In genomic region chr4:72977936-72978485, GRCh38 we compare ENCODE assay signal across 18 cellular contexts.
"Had no signal": no experiment of that assay in that cellular context is flagged by ENCODE, and none has a peak within 500 bp of the region (broad histone marks: within the 10 kb centered on the region; RNA-seq: fewer than 3 reads in every experiment).

No MANE protein-coding gene starts in this region.

- H3K36me3 ChIP-seq: colonic mucosa, gastroesophageal sphincter, sigmoid colon, suprapubic skin, upper lobe of right lung had no signal

- H3K27ac ChIP-seq: colonic mucosa, gastroesophageal sphincter, psoas muscle, sigmoid colon, suprapubic skin, upper lobe of right lung had no signal

- H3K4me3 Mint-ChIP-seq: activated CD8-positive, alpha-beta memory T cell treated with anti-CD3 and anti-CD28 coated beads, Interleukin-2, amount 10 ng/mL, durations not matched to agents 7 days and 5 days; activated T-cell treated with anti-CD3 and anti-CD28 coated beads, Interleukin-2, amount 50 U/mL, for 24 hours; natural killer cell treated with Interleukin-12 subunit alpha and Interleukin-12 subunit beta and Interleukin-15 and Interleukin-18, amount 100 ng/mL, for 72 hours; T-helper 2 cell treated with Interferon-gamma antibody and Interleukin-4, amounts not matched to agents 5 μg/mL and 100 μg/mL, for 36 hours had no signal

- H3K36me3 Mint-ChIP-seq: activated CD8-positive, alpha-beta memory T cell treated with anti-CD3 and anti-CD28 coated beads, Interleukin-2, amount 10 ng/mL, durations not matched to agents 7 days and 5 days; activated naive CD4-positive, alpha-beta T cell treated with anti-CD3 and anti-CD28 coated beads, Interleukin-2, amount 50 U/mL, for 72 hours; natural killer cell treated with Interleukin-12 subunit alpha and Interleukin-12 subunit beta and Interleukin-15 and Interleukin-18, amount 100 ng/mL, for 72 hours had no signal

- H3K27ac Mint-ChIP-seq: activated CD8-positive, alpha-beta memory T cell treated with anti-CD3 and anti-CD28 coated beads, Interleukin-2, amount 10 ng/mL, durations not matched to agents 7 days and 5 days; activated naive CD4-positive, alpha-beta T cell treated with anti-CD3 and anti-CD28 coated beads, Interleukin-2, amount 50 U/mL, for 72 hours; activated T-cell treated with anti-CD3 and anti-CD28 coated beads, Interleukin-2, amount 50 U/mL, for 24 hours; natural killer cell treated with Interleukin-12 subunit alpha and Interleukin-12 subunit beta and Interleukin-15 and Interleukin-18, amount 100 ng/mL, for 72 hours; T-helper 2 cell treated with Interferon-gamma antibody and Interleukin-4, amounts not matched to agents 5 μg/mL and 100 μg/mL, for 36 hours had no signal

- H3K27me3 ChIP-seq: colonic mucosa, gastroesophageal sphincter, sigmoid colon, suprapubic skin, upper lobe of right lung had no signal

- H3K4me1 ChIP-seq: colonic mucosa, psoas muscle, sigmoid colon, suprapubic skin had no signal

- H3K4me3 ChIP-seq: colonic mucosa, gastroesophageal sphincter, psoas muscle, sigmoid colon, suprapubic skin, upper lobe of right lung had no signal

- DNase-seq: activated CD8-positive, alpha-beta memory T cell treated with anti-CD3 and anti-CD28 coated beads, Interleukin-2, amount 10 ng/mL, durations not matched to agents 7 days and 5 days; activated effector memory CD4-positive, alpha-beta T cell treated with Interleukin-2 at 50 U/mL for 16 hours; activated T-cell treated with anti-CD3 and anti-CD28 coated beads, Interleukin-2, amount 50 U/mL, for 24 hours; colonic mucosa; hypothalamus; occipital lobe; psoas muscle; sigmoid colon; stimulated activated CD4-positive, alpha-beta T cell treated with anti-CD3 and anti-CD28 coated beads, Interleukin-12 subunit alpha, Interleukin-12 subunit beta, amount 100 ng/mL, for 4 hours; stimulated activated CD4-positive, alpha-beta T cell treated with anti-CD3 and anti-CD28 coated beads, Interleukin-2, amount 100 ng/mL, for 48 hours; stimulated activated naive CD8-positive, alpha-beta T cell treated with anti-CD3 and anti-CD28 coated beads, Interleukin-15, Interleukin-2, amounts not matched to agents 100 U/mL and 50 U/mL, for 24 hours; SW 1271; upper lobe of right lung had no signal

- H3K9me3 ChIP-seq: colonic mucosa, gastroesophageal sphincter, psoas muscle, sigmoid colon, suprapubic skin, upper lobe of right lung had no signal

- H3K9me3 Mint-ChIP-seq: activated naive CD4-positive, alpha-beta T cell treated with anti-CD3 and anti-CD28 coated beads, Interleukin-2, amount 50 U/mL, for 72 hours; activated T-cell treated with anti-CD3 and anti-CD28 coated beads, Interleukin-2, amount 50 U/mL, for 24 hours; natural killer cell treated with Interleukin-12 subunit alpha and Interleukin-12 subunit beta and Interleukin-15 and Interleukin-18, amount 100 ng/mL, for 72 hours; T-helper 2 cell treated with Interferon-gamma antibody and Interleukin-4, amounts not matched to agents 5 μg/mL and 100 μg/mL, for 36 hours had no signal
